Comparison of ENCODE assay signal across 14 cellular contexts in genomic region chr11:15180212-15180814, GRCh38.
DNase-seq lines count a peak whose midpoint lies in the region; ATAC-seq and TF ChIP-seq lines count a peak whose summit lies in the region.
"Had no signal": no experiment of that assay in that cellular context is flagged by ENCODE, and none has a peak within 500 bp of the region (broad histone marks: within the 10 kb centered on the region; RNA-seq: fewer than 3 reads in every experiment).

No MANE protein-coding gene starts in this region.

- peak overlapping the region; percentile 70 for H3K27ac Mint-ChIP-seq in chondrocyte (ENCODE audit: unreplicated experiment)

- H3K36me3 Mint-ChIP-seq in chondrocyte (ENCODE audit: low read depth), result no peaks in the 10 kb centered on the region

- peaks cover 43% of the 10 kb centered on the region for H3K4me1 Mint-ChIP-seq in chondrocyte (ENCODE audit: low read depth)

- no peak for TF ChIP-seq EP300 in suprapubic skin (IDR thresholded peaks at IDR 0.05)

- no peak overlapping the region for H3K4me3 ChIP-seq in suprapubic skin
- H3K4me3 ChIP-seq: psoas muscle had no signal

- H3K9me3 ChIP-seq in suprapubic skin, result no peaks in the 10 kb centered on the region
- H3K9me3 ChIP-seq: psoas muscle, SK-N-SH had no signal

- no peaks in the 10 kb centered on the region for H3K36me3 ChIP-seq in suprapubic skin

- H3K27me3 ChIP-seq in suprapubic skin, result no peaks in the 10 kb centered on the region

- TF ChIP-seq POLR2A in suprapubic skin (IDR thresholded peaks at IDR 0.05), result no peak

- H3K4me3 Mint-ChIP-seq in chondrocyte (ENCODE audit: unreplicated experiment), result no peak overlapping the region

- H3K4me1 ChIP-seq in suprapubic skin, result no peaks in the 10 kb centered on the region
- H3K4me1 ChIP-seq: psoas muscle had no signal

- ATAC-seq in GM18499 (IDR thresholded peaks at IDR 0.05; ENCODE audit: insufficient read depth, unreplicated experiment), result peak; percentile 55
- peak; percentile 39 for ATAC-seq in GM19468 (IDR thresholded peaks at IDR 0.05; ENCODE audit: extremely low read depth, unreplicated experiment)
- peak; percentile 87 for ATAC-seq in HG02870 (IDR thresholded peaks at IDR 0.05; ENCODE audit: unreplicated experiment)
- ATAC-seq: psoas muscle had no signal

- no peak for TF ChIP-seq CTCF in chondrocyte (IDR thresholded peaks at IDR 0.05)
- no peak for TF ChIP-seq CTCF in suprapubic skin (IDR thresholded peaks at IDR 0.05)

- no peak overlapping the region for H3K27ac ChIP-seq in suprapubic skin
- H3K27ac ChIP-seq: psoas muscle, VCaP had no signal

- no peaks in the 10 kb centered on the region for H3K9me3 Mint-ChIP-seq in chondrocyte (ENCODE audit: low read depth)

- no peaks in the 10 kb centered on the region for H3K27me3 Mint-ChIP-seq in chondrocyte (ENCODE audit: low read depth)

- 64% methylated on average over 4 of the region's 4 CpGs for WGBS in suprapubic skin

- DNase-seq in chondrocyte (ENCODE audit: low spot score), result no peak
- DNase-seq in suprapubic skin (ENCODE audit: low spot score in 2 of 2), result no peak
- no peak for DNase-seq in midbrain (lab: John Stamatoyannopoulos, UW)
- no peak for DNase-seq in DMS79 treated with DMSO at 0.1 percent for 48 hours (lab: John Stamatoyannopoulos, UW)
- no peak for DNase-seq in superior temporal gyrus (ENCODE audit: extremely low spot score)
- DNase-seq: activated CD8-positive, alpha-beta memory T cell treated with anti-CD3 and anti-CD28 coated beads, Interleukin-2, amount 50 U/mL, for 4 hours; H7; psoas muscle; SK-N-SH; stimulated activated CD4-positive, alpha-beta T cell treated with anti-CD3 and anti-CD28 coated beads, Interleukin-1b, Interleukin-23, amount 100 ng/mL, for 48 hours had no signal
